ENCODE assay signal across 18 cellular contexts in the genomic region with DNA sequence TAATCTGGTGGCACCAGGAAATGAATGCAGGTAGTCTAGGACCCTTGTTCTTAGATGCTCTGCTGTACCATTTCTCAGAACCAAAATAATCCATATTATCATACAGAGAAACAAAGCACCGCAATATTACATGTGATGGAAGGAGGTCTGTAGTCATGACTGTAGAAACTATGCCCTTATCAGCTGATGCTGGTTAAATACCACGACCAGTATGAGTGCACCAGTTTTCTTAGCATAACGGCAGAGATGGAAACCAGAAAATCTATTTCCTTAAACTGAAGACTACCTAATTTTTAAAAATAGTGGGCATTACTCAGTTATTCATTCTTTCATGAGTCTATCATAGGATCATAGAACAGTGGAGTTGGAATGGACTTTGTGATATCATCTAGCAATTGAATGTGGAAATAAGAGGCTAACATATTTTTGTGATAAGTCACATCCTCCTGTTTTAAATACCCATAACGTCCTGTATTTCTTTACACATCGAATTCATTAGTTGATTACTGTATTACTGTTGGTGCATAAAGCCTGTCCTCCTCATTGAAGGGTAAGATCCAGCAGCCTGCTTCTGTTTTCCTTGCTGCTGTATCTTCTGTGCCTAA. TPM values are rescaled to one million over a fixed set of nuclear protein-coding genes. Genes with fewer than 3 reads are reported as not detected.
DNase-seq lines count a peak whose midpoint lies in the region; ATAC-seq and TF ChIP-seq lines count a peak whose summit lies in the region.
"Had no signal": no experiment of that assay in that cellular context is flagged by ENCODE, and none has a peak within 500 bp of the region (broad histone marks: within the 10 kb centered on the region; RNA-seq: fewer than 3 reads in every experiment).

No MANE protein-coding gene starts in this region.

- H3K27me3 ChIP-seq in RWPE2 (ENCODE audit: insufficient read depth, poor library complexity, severe bottlenecking) (no peaks in the 10 kb centered on the region), fibroblast of lung (ENCODE audit: control insufficient read depth, insufficient read depth, low read length) (no peaks in the 10 kb centered on the region)
- H3K27me3 ChIP-seq: thyroid gland had no signal

- H3K4me3 ChIP-seq in RWPE2 (ENCODE audit: severe bottlenecking), result no peak overlapping the region
- H3K4me3 ChIP-seq in fibroblast of lung (replicated peaks in 1 of 4; ENCODE audit: control extremely low read depth in 1 of 4, insufficient read depth in 1 of 4, low read depth in 3 of 4, low read length in 4 of 4), result no peak overlapping the region
- H3K4me3 ChIP-seq: thyroid gland had no signal

- TF ChIP-seq CTCF in RWPE2 (IDR thresholded peaks at IDR 0.05; ENCODE audit: poor library complexity, severe bottlenecking) (no peak), fibroblast of lung (conservative IDR thresholded peaks at IDR 0.05 in 1 of 2, IDR thresholded peaks at IDR 0.05 in 1 of 2; ENCODE audit: low read depth in 1 of 2, low read length in 2 of 2) (no peak), GM10266 (IDR thresholded peaks at IDR 0.05; ENCODE audit: control insufficient read depth, insufficient read depth, low read depth, missing control alignments) (no peak)

- H3K4me1 ChIP-seq in RWPE2 (ENCODE audit: insufficient read depth, poor library complexity, severe bottlenecking) (peaks cover 9% of the 10 kb centered on the region), fibroblast of lung (ENCODE audit: control insufficient read depth, extremely low read depth, insufficient read depth, low read length) (peaks cover 2% of the 10 kb centered on the region)
- H3K4me1 ChIP-seq: parathyroid adenoma, thyroid gland had no signal

- peak; percentile 66 for ATAC-seq in RWPE2 (ENCODE audit: low read depth)
- no peak for ATAC-seq in GM21360 (IDR thresholded peaks at IDR 0.05; ENCODE audit: unreplicated experiment)
- ATAC-seq: left ventricle myocardium superior had no signal

- H3K9ac ChIP-seq in fibroblast of lung (ENCODE audit: insufficient read depth, low read length), result no peak overlapping the region
- H3K9ac ChIP-seq: parathyroid adenoma had no signal

- no peaks in the 10 kb centered on the region for H3K36me3 ChIP-seq in RWPE2 (ENCODE audit: low read depth)
- H3K36me3 ChIP-seq in fibroblast of lung (ENCODE audit: control insufficient read depth, insufficient read depth, low read length), result no peaks in the 10 kb centered on the region
- H3K36me3 ChIP-seq: thyroid gland had no signal

- H4K20me1 ChIP-seq in fibroblast of lung (ENCODE audit: control insufficient read depth, extremely low read depth, insufficient read depth, low read length), result no peaks in the 10 kb centered on the region

- no peak overlapping the region for H2AFZ ChIP-seq in fibroblast of lung (ENCODE audit: low read length)
- H2AFZ ChIP-seq: parathyroid adenoma had no signal

- DNase-seq in GM04503 (ENCODE audit: low read depth) (peak; percentile 39), RWPE2 (ENCODE audit: low spot score) (no peak), fibroblast of lung (ENCODE audit: low read depth in 2 of 2) (peak; percentile 25 to 89), HuH-7 (ENCODE audit: low spot score) (no peak), GM10266 (ENCODE audit: extremely low spot score) (no peak), anterior cingulate cortex (lab: John Stamatoyannopoulos, UW) (no peak)
- DNase-seq: activated CD4-positive, CD25-positive, alpha-beta regulatory T cell; activated gamma-delta T cell; GOT3; left ventricle myocardium superior; NCI-H1694 treated with DMSO at 0.1 percent for 48 hours; NCI-H446; SIG-M5; thyroid gland had no signal

- no peaks in the 10 kb centered on the region for H3K9me3 ChIP-seq in RWPE2 (ENCODE audit: severe bottlenecking)
- no peaks in the 10 kb centered on the region for H3K9me3 ChIP-seq in fibroblast of lung (ENCODE audit: control insufficient read depth, insufficient read depth, low read depth, low read length)
- H3K9me3 ChIP-seq: thyroid gland had no signal

- H3K27ac ChIP-seq in RWPE2 (ENCODE audit: poor library complexity, severe bottlenecking) (peak overlapping the region; percentile 34), fibroblast of lung (ENCODE audit: insufficient read depth, low read length) (no peak overlapping the region)
- H3K27ac ChIP-seq: parathyroid adenoma, thyroid gland had no signal

- H3K4me2 ChIP-seq in fibroblast of lung (ENCODE audit: extremely low read depth, insufficient read depth, low read length), result no peak overlapping the region

- no peaks in the 10 kb centered on the region for H3K79me2 ChIP-seq in fibroblast of lung (ENCODE audit: control insufficient read depth, insufficient read depth, low read length)
- H3K79me2 ChIP-seq: parathyroid adenoma had no signal

RNA-seq across cellular contexts. Expression of gene JHY, which starts 15.1 kb away (rescaled TPM):
- total RNA-seq in fibroblast of lung, result 2.1 and 3.5 TPM in 2 replicates
- polyA plus RNA-seq in fibroblast of lung, result 1.6 and 2.6 TPM in 2 replicates
- 1.3 and 2.0 TPM in 2 replicates for polyA plus RNA-seq in fibroblast of lung (2012)
- polyA minus RNA-seq in fibroblast of lung (ENCODE audit: low replicate concordance), result not detected in 2 replicates

RNA-seq across cellular contexts. Expression of gene CRTAM, which starts 59.4 kb away (rescaled TPM):
- total RNA-seq in fibroblast of lung, result under 0.01 TPM in 2 replicates
- not detected in 2 replicates for polyA plus RNA-seq in fibroblast of lung
- polyA plus RNA-seq in fibroblast of lung (2012), result not detected in 2 replicates
- polyA minus RNA-seq in fibroblast of lung (ENCODE audit: low replicate concordance), result not detected in 2 replicates
- total RNA-seq: G401, HT-29, left ventricle myocardium superior had no signal

Comparison
In these comparisons a context has a peak if more than half of its experiments do, and no peak if none do; other contexts are left out.
1. DNase-seq: peak in GM04503 (single experiment) and fibroblast of lung (2 of 2); none in RWPE2 (single experiment), HuH-7 (single experiment), GM10266 (single experiment) and anterior cingulate cortex (0 of 58).